In the genomic region with DNA sequence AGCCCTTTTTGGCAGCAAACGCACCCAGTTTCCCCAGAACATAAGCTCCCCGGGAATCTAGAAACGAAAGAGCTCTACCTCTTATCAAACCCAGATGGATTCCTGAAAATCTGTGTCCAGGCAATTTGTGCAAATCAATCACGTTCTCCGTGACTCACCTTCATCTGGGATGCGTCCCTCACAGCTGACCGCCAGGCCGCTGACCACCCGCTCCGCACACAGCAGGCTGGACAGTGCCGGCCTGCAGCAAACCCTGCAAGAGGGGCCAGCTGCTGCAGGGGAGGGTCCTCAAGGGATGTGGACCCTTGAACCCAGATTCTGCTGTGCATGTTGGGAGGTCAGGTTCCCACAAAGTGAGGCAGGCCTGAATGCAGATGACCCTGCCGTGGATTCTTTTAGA, we compare ENCODE assay signal across 21 cellular contexts.
DNase-seq lines count a peak whose midpoint lies in the region; ATAC-seq and TF ChIP-seq lines count a peak whose summit lies in the region.
"Had no signal": no experiment of that assay in that cellular context is flagged by ENCODE, and none has a peak within 500 bp of the region (broad histone marks: within the 10 kb centered on the region; RNA-seq: fewer than 3 reads in every experiment).

No MANE protein-coding gene starts in this region.

- H3K4me1 Mint-ChIP-seq in activated naive CD4-positive, alpha-beta T cell treated with anti-CD3 and anti-CD28 coated beads for 36 hours (ENCODE audit: low read depth): no peaks in the 10 kb centered on the region

- H3K27me3 ChIP-seq in NT2/D1 (ENCODE audit: insufficient read depth, insufficient read length): no peaks in the 10 kb centered on the region
- no peaks in the 10 kb centered on the region for H3K27me3 ChIP-seq in iPS-15b (ENCODE audit: control insufficient read depth, insufficient read depth, low read length)
- H3K27me3 ChIP-seq in osteoblast (ENCODE audit: insufficient read depth, low read length): peaks cover 2% of the 10 kb centered on the region

- peak overlapping the region; percentile 66 for H3K9ac ChIP-seq in NT2/D1 (ENCODE audit: insufficient read length, low read depth)
- H3K9ac ChIP-seq in iPS-15b (ENCODE audit: low read depth, low read length): peak overlapping the region; percentile 16

- H3K4me3 Mint-ChIP-seq in activated naive CD4-positive, alpha-beta T cell treated with anti-CD3 and anti-CD28 coated beads for 36 hours: no peak overlapping the region
- H3K4me3 Mint-ChIP-seq: H9, HFFc6 had no signal

- no peak overlapping the region for H3K27ac Mint-ChIP-seq in activated naive CD4-positive, alpha-beta T cell treated with anti-CD3 and anti-CD28 coated beads for 36 hours
- H3K27ac Mint-ChIP-seq: HFFc6 had no signal

- H3K9me3 ChIP-seq in NT2/D1 (ENCODE audit: insufficient read depth, low read length) (no peaks in the 10 kb centered on the region), iPS-15b (ENCODE audit: control insufficient read depth, insufficient read depth, low read length) (no peaks in the 10 kb centered on the region), osteoblast (ENCODE audit: low read depth, low read length) (no peaks in the 10 kb centered on the region)
- H3K9me3 ChIP-seq: BE2C, SJCRH30 had no signal

- H3K4me3 ChIP-seq in NT2/D1 (ENCODE audit: insufficient read length, low read depth) (no peak overlapping the region), iPS-15b (ENCODE audit: low read depth, low read length) (no peak overlapping the region), osteoblast (ENCODE audit: insufficient read depth, low read length) (no peak overlapping the region)
- H3K4me3 ChIP-seq: SJCRH30 had no signal

- DNase-seq in NT2/D1 (ENCODE audit: low read depth, low spot score): no peak
- no peak for DNase-seq in caudate nucleus (lab: John Stamatoyannopoulos, UW)
- peak; percentile 70 for DNase-seq in osteoblast (ENCODE audit: insufficient read length, low spot score, missing footprints)
- DNase-seq in activated naive CD4-positive, alpha-beta T cell treated with anti-CD3 and anti-CD28 coated beads for 36 hours: no peak
- no peak for DNase-seq in Kasumi-1 (lab: John Stamatoyannopoulos, UW)
- DNase-seq: BE2C, EL, GF-D8, H9, HFFc6, KBM-7, NCI-H1092, NCI-H1436 treated with DMSO at 0.1 percent for 48 hours, NCI-H2029, NCI-H2227 treated with DMSO at 0.1 percent for 48 hours, NCI-H510A treated with DMSO at 0.1 percent for 48 hours, NCI-H748 treated with DMSO at 0.1 percent for 48 hours, SJCRH30 had no signal

- no peaks in the 10 kb centered on the region for H3K9me3 Mint-ChIP-seq in activated naive CD4-positive, alpha-beta T cell treated with anti-CD3 and anti-CD28 coated beads for 36 hours
- H3K9me3 Mint-ChIP-seq: H9 had no signal

- intact Hi-C loops in activated naive CD4-positive, alpha-beta T cell treated with anti-CD3 and anti-CD28 coated beads for 36 hours (cut with micrococcal nuclease): no loop called here

- no peak overlapping the region for H3K4me2 ChIP-seq in osteoblast (ENCODE audit: insufficient read depth, low read length)

- H3K4me1 ChIP-seq in NT2/D1 (ENCODE audit: insufficient read depth, insufficient read length) (peaks cover 41% of the 10 kb centered on the region), iPS-15b (ENCODE audit: control insufficient read depth, insufficient read depth, low read length) (no peaks in the 10 kb centered on the region), osteoblast (ENCODE audit: insufficient read depth, low read length) (no peaks in the 10 kb centered on the region)
- H3K4me1 ChIP-seq: BE2C, SJCRH30 had no signal

- no peaks in the 10 kb centered on the region for H3K79me2 ChIP-seq in osteoblast (ENCODE audit: insufficient read depth, low read length)

- H2AFZ ChIP-seq in osteoblast (ENCODE audit: low read length): no peak overlapping the region

- no peaks in the 10 kb centered on the region for H4K20me1 ChIP-seq in osteoblast (ENCODE audit: insufficient read depth, low read length)

- H3K27me3 Mint-ChIP-seq in activated naive CD4-positive, alpha-beta T cell treated with anti-CD3 and anti-CD28 coated beads for 36 hours (ENCODE audit: low read depth): peaks cover 16% of the 10 kb centered on the region

- peak overlapping the region; percentile 44 for H3K27ac ChIP-seq in caudate nucleus (ENCODE audit: low read depth, low read length)
- no peak overlapping the region for H3K27ac ChIP-seq in osteoblast (ENCODE audit: low read depth, low read length)
- H3K27ac ChIP-seq: HL-60, SJCRH30 had no signal

- CTCF ChIA-PET in activated naive CD4-positive, alpha-beta T cell treated with anti-CD3 and anti-CD28 coated beads for 36 hours (lab: Charles Lee): no interaction called here

- TF ChIP-seq CTCF in osteoblast (IDR thresholded peaks at IDR 0.05; ENCODE audit: extremely low read depth, low read depth, low read length): no peak

- H3K36me3 ChIP-seq in NT2/D1 (ENCODE audit: insufficient read depth, insufficient read length, low read length) (no peaks in the 10 kb centered on the region), iPS-15b (ENCODE audit: control insufficient read depth, insufficient read depth, low read length) (no peaks in the 10 kb centered on the region), osteoblast (ENCODE audit: insufficient read depth, low read length) (no peaks in the 10 kb centered on the region)
- H3K36me3 ChIP-seq: BE2C, SJCRH30 had no signal

- ATAC-seq in HG03097 (IDR thresholded peaks at IDR 0.05; ENCODE audit: low FRiP score, unreplicated experiment): no peak

- no peaks in the 10 kb centered on the region for H3K36me3 Mint-ChIP-seq in activated naive CD4-positive, alpha-beta T cell treated with anti-CD3 and anti-CD28 coated beads for 36 hours (ENCODE audit: low read depth)
